ENCODE assay signal across 18 cellular contexts in the genomic region with DNA sequence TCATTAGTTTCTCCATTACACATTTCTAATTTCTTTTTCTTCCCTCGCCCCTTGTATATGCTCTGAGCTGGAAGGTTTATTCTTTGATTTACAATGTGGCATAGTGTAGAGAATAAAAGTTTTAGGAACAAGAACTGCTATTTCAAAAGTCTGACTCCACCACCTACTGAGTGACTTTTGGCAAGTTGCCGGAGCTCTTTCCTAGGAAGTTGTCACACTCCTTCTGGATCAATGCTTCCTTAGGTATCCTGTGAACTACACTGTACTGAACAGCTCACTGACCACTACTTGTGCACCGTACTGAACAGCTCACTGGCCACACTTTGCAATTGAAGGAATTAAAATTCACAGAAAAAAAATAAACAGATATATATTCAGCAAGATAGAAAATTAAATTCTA.
"Had no signal": no experiment of that assay in that cellular context is flagged by ENCODE, and none has a peak within 500 bp of the region (broad histone marks: within the 10 kb centered on the region; RNA-seq: fewer than 3 reads in every experiment).

No MANE protein-coding gene starts in this region.

- H3K27me3 ChIP-seq: esophagus squamous epithelium, right atrium auricular region, sigmoid colon, stomach, tibial artery had no signal

- H3K36me3 ChIP-seq: esophagus squamous epithelium, prostate gland, right atrium auricular region, sigmoid colon, stomach, tibial artery had no signal

- H3K27ac ChIP-seq: esophagus squamous epithelium, prostate gland, right atrium auricular region, sigmoid colon, stomach, tibial artery had no signal

- H3K4me1 ChIP-seq: esophagus squamous epithelium, prostate gland, sigmoid colon, stomach, tibial artery had no signal

- H3K4me3 ChIP-seq: esophagus squamous epithelium, lung, prostate gland, right atrium auricular region, sigmoid colon, stomach, tibial artery had no signal

- DNase-seq: cortex of kidney; effector memory CD8-positive, alpha-beta T cell; erythroblast; esophagus squamous epithelium; foreskin melanocyte; hypothalamus; kidney; natural killer cell; nucleus accumbens; sigmoid colon; stimulated activated CD4-positive, alpha-beta T cell treated with anti-CD3 and anti-CD28 coated beads, Interleukin-2, amount 100 ng/mL, for 24 hours; stimulated activated CD4-positive, alpha-beta T cell treated with anti-CD3 and anti-CD28 coated beads, Interleukin-4, amount 100 ng/mL, for 24 hours; stimulated activated naive CD4-positive, alpha-beta T cell treated with Interleukin-2 at 50 U/mL for 16 hours; stomach; tibial artery had no signal

- H3K9me3 ChIP-seq: esophagus squamous epithelium, prostate gland, right atrium auricular region, tibial artery had no signal
